ENCODE assay signal across 17 cellular contexts in genomic region chr5:168663276-168664004, GRCh38.
DNase-seq lines count a peak whose midpoint lies in the region; ATAC-seq and TF ChIP-seq lines count a peak whose summit lies in the region.
"Had no signal": no experiment of that assay in that cellular context is flagged by ENCODE, and none has a peak within 500 bp of the region (broad histone marks: within the 10 kb centered on the region; RNA-seq: fewer than 3 reads in every experiment).

No MANE protein-coding gene starts in this region.

- no peaks in the 10 kb centered on the region for H3K36me3 ChIP-seq in heart right ventricle
- no peaks in the 10 kb centered on the region for H3K36me3 ChIP-seq in ovary

- no peaks in the 10 kb centered on the region for H3K36me3 Mint-ChIP-seq in T-helper 17 cell (ENCODE audit: low read depth)
- H3K36me3 Mint-ChIP-seq: CD4-positive, alpha-beta memory T cell had no signal

- TF ChIP-seq POLR2A in ovary (IDR thresholded peaks at IDR 0.05), result no peak

- TF ChIP-seq EP300 in ovary (IDR thresholded peaks at IDR 0.05), result no peak

- H3K4me1 Mint-ChIP-seq in T-helper 17 cell, result no peaks in the 10 kb centered on the region
- H3K4me1 Mint-ChIP-seq: CD4-positive, alpha-beta memory T cell had no signal

- WGBS in heart right ventricle, 2 donors, result 74 to 86% methylated on average over 1 of the region's 1 CpG
- WGBS in ovary, 3 donors, result 77 to 90% (median 83%) methylated on average over 1 of the region's 1 CpG

- H3K4me1 ChIP-seq in heart right ventricle, result peaks cover 0 to 5% (median 0%) of the 10 kb centered on the region in 9 donors
- H3K4me1 ChIP-seq in ovary (ENCODE audit: insufficient read depth), result no peaks in the 10 kb centered on the region

- no peak overlapping the region for H3K27ac ChIP-seq in heart right ventricle
- H3K27ac ChIP-seq in ovary, result no peak overlapping the region
- H3K27ac ChIP-seq: C4-2B had no signal

- TF ChIP-seq CTCF in heart right ventricle (IDR thresholded peaks at IDR 0.05), result no peak
- no peak for TF ChIP-seq CTCF in ovary (IDR thresholded peaks at IDR 0.05)

- ATAC-seq in left colon (peak; percentile 23), T-helper 17 cell (no peak), heart right ventricle (no peak), HG03571 (IDR thresholded peaks at IDR 0.05; ENCODE audit: unreplicated experiment) (no peak)
- ATAC-seq: GM23338, HepG2 had no signal

- DNase-seq in activated effector memory CD4-positive, alpha-beta T cell treated with anti-CD3 and anti-CD28 coated beads, Interleukin-2, amount 50 U/mL, for 16 hours, result peak; percentile 13
- DNase-seq in activated effector memory CD4-positive, alpha-beta T cell treated with Interleukin-2 at 50 U/mL for 16 hours, result no peak
- peak; percentile 2 for DNase-seq in MV-4-11 (lab: John Stamatoyannopoulos, UW)
- no peak for DNase-seq in left colon
- no peak for DNase-seq in T-helper 17 cell
- no peak for DNase-seq in heart right ventricle
- no peak for DNase-seq in ovary
- DNase-seq: 8988T; CD4-positive, alpha-beta memory T cell; DMS153; DMS79 treated with DMSO at 0.1 percent for 48 hours; EL; H7 had no signal

- intact Hi-C loops in left colon (cut with DNase I, micrococcal nuclease) (no loop called here), heart right ventricle (cut with DNase I) (no loop called here), ovary (cut with DNase I) (no loop called here)

- H3K4me3 Mint-ChIP-seq in T-helper 17 cell, result no peak overlapping the region
- H3K4me3 Mint-ChIP-seq: CD4-positive, alpha-beta memory T cell; GM23338 had no signal

- H3K4me3 ChIP-seq in heart right ventricle (no peak overlapping the region), ovary (no peak overlapping the region)
- H3K4me3 ChIP-seq: GM23338 had no signal

- no peaks in the 10 kb centered on the region for H3K9me3 ChIP-seq in T-helper 17 cell (ENCODE audit: control insufficient read depth, low read length, poor library complexity, severe bottlenecking)
- H3K9me3 ChIP-seq in heart right ventricle, result no peaks in the 10 kb centered on the region
- H3K9me3 ChIP-seq in ovary, result no peaks in the 10 kb centered on the region

- peaks cover 0 to 5% (median 0%) of the 10 kb centered on the region in 7 donors for H3K27me3 ChIP-seq in heart right ventricle
- no peaks in the 10 kb centered on the region for H3K27me3 ChIP-seq in ovary

- H3K27me3 Mint-ChIP-seq in T-helper 17 cell, result peaks cover 26% of the 10 kb centered on the region

- H3K27ac Mint-ChIP-seq in T-helper 17 cell, result no peak overlapping the region
- H3K27ac Mint-ChIP-seq: GM23338 had no signal

Comparison
In these comparisons a context has a peak if more than half of its experiments do, and no peak if none do; other contexts are left out.
1. DNase-seq: peak in activated effector memory CD4-positive, alpha-beta T cell treated with anti-CD3 and anti-CD28 coated beads, Interleukin-2, amount 50 U/mL, for 16 hours (single experiment) and MV-4-11 (single experiment); none in activated effector memory CD4-positive, alpha-beta T cell treated with Interleukin-2 at 50 U/mL for 16 hours (single experiment), left colon (0 of 2), T-helper 17 cell (0 of 3), heart right ventricle (0 of 2) and ovary (0 of 5).